20 cellular contexts compared by ENCODE assay signal in the genomic region with DNA sequence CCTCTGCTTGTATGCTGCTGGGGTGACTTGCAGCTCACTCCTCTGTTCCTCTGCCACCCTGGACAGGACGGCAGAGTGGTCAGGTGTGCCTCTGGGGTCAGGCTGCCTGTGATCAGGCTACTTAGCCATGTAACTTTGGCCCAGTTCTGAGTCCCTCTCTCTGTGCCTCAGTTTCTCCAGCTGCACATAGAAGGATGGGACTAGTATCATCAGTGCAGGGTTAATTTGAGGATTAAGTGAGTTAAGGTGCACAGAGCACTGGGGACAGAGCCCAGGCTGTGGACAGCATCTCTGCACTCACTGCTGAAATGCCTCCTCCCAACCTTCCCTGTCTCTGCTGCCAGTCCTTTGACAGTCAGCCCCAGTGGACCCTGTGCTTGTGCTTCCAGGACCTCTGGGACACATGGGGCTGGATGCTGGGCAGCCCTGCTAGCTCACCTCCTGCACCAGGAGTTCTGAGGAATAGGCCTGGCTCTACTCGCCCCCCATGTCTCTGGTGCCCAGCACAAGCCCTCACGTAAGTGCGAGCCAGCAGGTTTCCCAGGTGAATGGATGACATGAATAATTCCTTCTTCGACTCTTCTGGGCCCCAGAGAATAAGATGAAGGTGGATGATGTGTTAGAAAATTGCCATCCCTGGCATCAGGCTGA. TPM values are rescaled to one million over a fixed set of nuclear protein-coding genes. Genes with fewer than 3 reads are reported as not detected.
"Had no signal": no experiment of that assay in that cellular context is flagged by ENCODE, and none has a peak within 500 bp of the region (broad histone marks: within the 10 kb centered on the region; RNA-seq: fewer than 3 reads in every experiment).

No MANE protein-coding gene starts in this region.

- H3K4me3 ChIP-seq: mucosa of descending colon, sigmoid colon had no signal

- H3K36me3 Mint-ChIP-seq: activated CD4-positive, alpha-beta memory T cell treated with anti-CD3 and anti-CD28 coated beads for 36 hours; natural killer cell had no signal

- H3K27ac Mint-ChIP-seq: activated CD4-positive, alpha-beta memory T cell treated with anti-CD3 and anti-CD28 coated beads for 36 hours; activated naive CD4-positive, alpha-beta T cell treated with anti-CD3 and anti-CD28 coated beads for 36 hours; dendritic cell treated with granulocyte-macrophage colony-stimulating factor and Interleukin-4, amounts not matched to agents 40 ng/mL and 50 ng/mL, for 4 days; natural killer cell had no signal

- H3K27ac ChIP-seq: sigmoid colon had no signal

- H3K9me3 Mint-ChIP-seq: activated CD4-positive, alpha-beta memory T cell treated with anti-CD3 and anti-CD28 coated beads for 36 hours; activated naive CD4-positive, alpha-beta T cell treated with anti-CD3 and anti-CD28 coated beads for 36 hours; central memory CD8-positive, alpha-beta T cell; natural killer cell had no signal

- ATAC-seq: activated CD4-positive, CD25-positive, alpha-beta regulatory T cell treated with anti-CD3 and anti-CD28 coated beads, Interleukin-2, amount 50 U/mL, for 24 hours; left colon; natural killer cell; stimulated activated naive CD8-positive, alpha-beta T cell treated with anti-CD3 and anti-CD28 coated beads, Interleukin-15, Interleukin-2, amounts not matched to agents 100 U/mL and 50 U/mL, for 24 hours had no signal

- H3K9me3 ChIP-seq: mucosa of descending colon, sigmoid colon had no signal

- H3K36me3 ChIP-seq: sigmoid colon had no signal

- H3K4me3 Mint-ChIP-seq: activated CD4-positive, alpha-beta memory T cell treated with anti-CD3 and anti-CD28 coated beads for 36 hours; activated naive CD4-positive, alpha-beta T cell treated with anti-CD3 and anti-CD28 coated beads for 36 hours; central memory CD8-positive, alpha-beta T cell; dendritic cell treated with granulocyte-macrophage colony-stimulating factor and Interleukin-4, amounts not matched to agents 40 ng/mL and 50 ng/mL, for 4 days; natural killer cell had no signal

- DNase-seq: activated CD4-positive, alpha-beta memory T cell treated with anti-CD3 and anti-CD28 coated beads for 36 hours; activated naive CD4-positive, alpha-beta T cell treated with anti-CD3 and anti-CD28 coated beads for 36 hours; activated T-cell treated with anti-CD3 and anti-CD28 coated beads, Interleukin-2, amount 50 U/mL, for 48 hours; erythroblast; left colon; mucosa of descending colon; natural killer cell; sigmoid colon; stimulated activated CD4-positive, alpha-beta T cell treated with anti-CD3 and anti-CD28 coated beads, Interleukin-4, amount 100 ng/mL, for 1 hour; stimulated activated CD8-positive, alpha-beta memory T cell treated with anti-CD3 and anti-CD28 coated beads, Interleukin-4, amount 100 ng/mL, for 48 hours; stimulated activated naive CD8-positive, alpha-beta T cell treated with anti-CD3 and anti-CD28 coated beads, Interleukin-15, Interleukin-2, amounts not matched to agents 100 U/mL and 50 U/mL, for 24 hours had no signal

- H3K4me1 Mint-ChIP-seq: central memory CD8-positive, alpha-beta T cell had no signal

RNA-seq across cellular contexts. Expression of gene PRR23E, which starts 19.3 kb away (rescaled TPM):
- total RNA-seq: activated CD4-positive, alpha-beta memory T cell treated with anti-CD3 and anti-CD28 coated beads for 36 hours; activated naive CD4-positive, alpha-beta T cell treated with anti-CD3 and anti-CD28 coated beads for 36 hours; left colon; lung microvascular endothelial cell; mucosa of descending colon; natural killer cell; omental fat pad; pulmonary artery endothelial cell; sigmoid colon; T-helper 2 cell treated with Interferon-gamma antibody and Interleukin-4, amounts not matched to agents 100 ng/mL and 5 ng/mL, for 36 hours; temporal lobe; ureter had no signal
- polyA plus RNA-seq: sigmoid colon had no signal
